In genomic region chr20:45049904-45050471, GRCh38 we compare ENCODE assay signal across 1 cellular context.
TF ChIP-seq lines count a peak whose summit lies in the region.

No MANE protein-coding gene starts in this region.

TF ChIP-seq in GM23338, 12 proteins besides CTCF, POLR2A, EP300 and RAD21 (continued from another document):
- TF ChIP-seq, protein P1, sequence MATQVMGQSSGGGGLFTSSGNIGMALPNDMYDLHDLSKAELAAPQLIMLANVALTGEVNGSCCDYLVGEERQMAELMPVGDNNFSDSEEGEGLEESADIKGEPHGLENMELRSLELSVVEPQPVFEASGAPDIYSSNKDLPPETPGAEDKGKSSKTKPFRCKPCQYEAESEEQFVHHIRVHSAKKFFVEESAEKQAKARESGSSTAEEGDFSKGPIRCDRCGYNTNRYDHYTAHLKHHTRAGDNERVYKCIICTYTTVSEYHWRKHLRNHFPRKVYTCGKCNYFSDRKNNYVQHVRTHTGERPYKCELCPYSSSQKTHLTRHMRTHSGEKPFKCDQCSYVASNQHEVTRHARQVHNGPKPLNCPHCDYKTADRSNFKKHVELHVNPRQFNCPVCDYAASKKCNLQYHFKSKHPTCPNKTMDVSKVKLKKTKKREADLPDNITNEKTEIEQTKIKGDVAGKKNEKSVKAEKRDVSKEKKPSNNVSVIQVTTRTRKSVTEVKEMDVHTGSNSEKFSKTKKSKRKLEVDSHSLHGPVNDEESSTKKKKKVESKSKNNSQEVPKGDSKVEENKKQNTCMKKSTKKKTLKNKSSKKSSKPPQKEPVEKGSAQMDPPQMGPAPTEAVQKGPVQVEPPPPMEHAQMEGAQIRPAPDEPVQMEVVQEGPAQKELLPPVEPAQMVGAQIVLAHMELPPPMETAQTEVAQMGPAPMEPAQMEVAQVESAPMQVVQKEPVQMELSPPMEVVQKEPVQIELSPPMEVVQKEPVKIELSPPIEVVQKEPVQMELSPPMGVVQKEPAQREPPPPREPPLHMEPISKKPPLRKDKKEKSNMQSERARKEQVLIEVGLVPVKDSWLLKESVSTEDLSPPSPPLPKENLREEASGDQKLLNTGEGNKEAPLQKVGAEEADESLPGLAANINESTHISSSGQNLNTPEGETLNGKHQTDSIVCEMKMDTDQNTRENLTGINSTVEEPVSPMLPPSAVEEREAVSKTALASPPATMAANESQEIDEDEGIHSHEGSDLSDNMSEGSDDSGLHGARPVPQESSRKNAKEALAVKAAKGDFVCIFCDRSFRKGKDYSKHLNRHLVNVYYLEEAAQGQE (IDR thresholded peaks at IDR 0.05; ENCODE audit: unreplicated experiment) = no peak
- TF ChIP-seq STAT1 (IDR thresholded peaks at IDR 0.05; ENCODE audit: unreplicated experiment) (no peak), JUNB (IDR thresholded peaks at IDR 0.05; ENCODE audit: unreplicated experiment) (no peak), ZNF114 (CRISPR knock-in tag; IDR thresholded peaks at IDR 0.05) (no peak), EZH2phosphoT487 (IDR thresholded peaks at IDR 0.05; ENCODE audit: unreplicated experiment) (no peak), CREB1 (CRISPR knock-in tag; IDR thresholded peaks at IDR 0.05; ENCODE audit: low read depth) (no peak), EZH2 (IDR thresholded peaks at IDR 0.05; ENCODE audit: low read depth, unreplicated experiment) (no peak), NANOG (IDR thresholded peaks at IDR 0.05; ENCODE audit: borderline replicate concordance) (no peak)
- TF ChIP-seq, protein P2, sequence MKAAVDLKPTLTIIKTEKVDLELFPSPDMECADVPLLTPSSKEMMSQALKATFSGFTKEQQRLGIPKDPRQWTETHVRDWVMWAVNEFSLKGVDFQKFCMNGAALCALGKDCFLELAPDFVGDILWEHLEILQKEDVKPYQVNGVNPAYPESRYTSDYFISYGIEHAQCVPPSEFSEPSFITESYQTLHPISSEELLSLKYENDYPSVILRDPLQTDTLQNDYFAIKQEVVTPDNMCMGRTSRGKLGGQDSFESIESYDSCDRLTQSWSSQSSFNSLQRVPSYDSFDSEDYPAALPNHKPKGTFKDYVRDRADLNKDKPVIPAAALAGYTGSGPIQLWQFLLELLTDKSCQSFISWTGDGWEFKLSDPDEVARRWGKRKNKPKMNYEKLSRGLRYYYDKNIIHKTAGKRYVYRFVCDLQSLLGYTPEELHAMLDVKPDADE (IDR thresholded peaks at IDR 0.05) = no peak
- TF ChIP-seq, protein P3, sequence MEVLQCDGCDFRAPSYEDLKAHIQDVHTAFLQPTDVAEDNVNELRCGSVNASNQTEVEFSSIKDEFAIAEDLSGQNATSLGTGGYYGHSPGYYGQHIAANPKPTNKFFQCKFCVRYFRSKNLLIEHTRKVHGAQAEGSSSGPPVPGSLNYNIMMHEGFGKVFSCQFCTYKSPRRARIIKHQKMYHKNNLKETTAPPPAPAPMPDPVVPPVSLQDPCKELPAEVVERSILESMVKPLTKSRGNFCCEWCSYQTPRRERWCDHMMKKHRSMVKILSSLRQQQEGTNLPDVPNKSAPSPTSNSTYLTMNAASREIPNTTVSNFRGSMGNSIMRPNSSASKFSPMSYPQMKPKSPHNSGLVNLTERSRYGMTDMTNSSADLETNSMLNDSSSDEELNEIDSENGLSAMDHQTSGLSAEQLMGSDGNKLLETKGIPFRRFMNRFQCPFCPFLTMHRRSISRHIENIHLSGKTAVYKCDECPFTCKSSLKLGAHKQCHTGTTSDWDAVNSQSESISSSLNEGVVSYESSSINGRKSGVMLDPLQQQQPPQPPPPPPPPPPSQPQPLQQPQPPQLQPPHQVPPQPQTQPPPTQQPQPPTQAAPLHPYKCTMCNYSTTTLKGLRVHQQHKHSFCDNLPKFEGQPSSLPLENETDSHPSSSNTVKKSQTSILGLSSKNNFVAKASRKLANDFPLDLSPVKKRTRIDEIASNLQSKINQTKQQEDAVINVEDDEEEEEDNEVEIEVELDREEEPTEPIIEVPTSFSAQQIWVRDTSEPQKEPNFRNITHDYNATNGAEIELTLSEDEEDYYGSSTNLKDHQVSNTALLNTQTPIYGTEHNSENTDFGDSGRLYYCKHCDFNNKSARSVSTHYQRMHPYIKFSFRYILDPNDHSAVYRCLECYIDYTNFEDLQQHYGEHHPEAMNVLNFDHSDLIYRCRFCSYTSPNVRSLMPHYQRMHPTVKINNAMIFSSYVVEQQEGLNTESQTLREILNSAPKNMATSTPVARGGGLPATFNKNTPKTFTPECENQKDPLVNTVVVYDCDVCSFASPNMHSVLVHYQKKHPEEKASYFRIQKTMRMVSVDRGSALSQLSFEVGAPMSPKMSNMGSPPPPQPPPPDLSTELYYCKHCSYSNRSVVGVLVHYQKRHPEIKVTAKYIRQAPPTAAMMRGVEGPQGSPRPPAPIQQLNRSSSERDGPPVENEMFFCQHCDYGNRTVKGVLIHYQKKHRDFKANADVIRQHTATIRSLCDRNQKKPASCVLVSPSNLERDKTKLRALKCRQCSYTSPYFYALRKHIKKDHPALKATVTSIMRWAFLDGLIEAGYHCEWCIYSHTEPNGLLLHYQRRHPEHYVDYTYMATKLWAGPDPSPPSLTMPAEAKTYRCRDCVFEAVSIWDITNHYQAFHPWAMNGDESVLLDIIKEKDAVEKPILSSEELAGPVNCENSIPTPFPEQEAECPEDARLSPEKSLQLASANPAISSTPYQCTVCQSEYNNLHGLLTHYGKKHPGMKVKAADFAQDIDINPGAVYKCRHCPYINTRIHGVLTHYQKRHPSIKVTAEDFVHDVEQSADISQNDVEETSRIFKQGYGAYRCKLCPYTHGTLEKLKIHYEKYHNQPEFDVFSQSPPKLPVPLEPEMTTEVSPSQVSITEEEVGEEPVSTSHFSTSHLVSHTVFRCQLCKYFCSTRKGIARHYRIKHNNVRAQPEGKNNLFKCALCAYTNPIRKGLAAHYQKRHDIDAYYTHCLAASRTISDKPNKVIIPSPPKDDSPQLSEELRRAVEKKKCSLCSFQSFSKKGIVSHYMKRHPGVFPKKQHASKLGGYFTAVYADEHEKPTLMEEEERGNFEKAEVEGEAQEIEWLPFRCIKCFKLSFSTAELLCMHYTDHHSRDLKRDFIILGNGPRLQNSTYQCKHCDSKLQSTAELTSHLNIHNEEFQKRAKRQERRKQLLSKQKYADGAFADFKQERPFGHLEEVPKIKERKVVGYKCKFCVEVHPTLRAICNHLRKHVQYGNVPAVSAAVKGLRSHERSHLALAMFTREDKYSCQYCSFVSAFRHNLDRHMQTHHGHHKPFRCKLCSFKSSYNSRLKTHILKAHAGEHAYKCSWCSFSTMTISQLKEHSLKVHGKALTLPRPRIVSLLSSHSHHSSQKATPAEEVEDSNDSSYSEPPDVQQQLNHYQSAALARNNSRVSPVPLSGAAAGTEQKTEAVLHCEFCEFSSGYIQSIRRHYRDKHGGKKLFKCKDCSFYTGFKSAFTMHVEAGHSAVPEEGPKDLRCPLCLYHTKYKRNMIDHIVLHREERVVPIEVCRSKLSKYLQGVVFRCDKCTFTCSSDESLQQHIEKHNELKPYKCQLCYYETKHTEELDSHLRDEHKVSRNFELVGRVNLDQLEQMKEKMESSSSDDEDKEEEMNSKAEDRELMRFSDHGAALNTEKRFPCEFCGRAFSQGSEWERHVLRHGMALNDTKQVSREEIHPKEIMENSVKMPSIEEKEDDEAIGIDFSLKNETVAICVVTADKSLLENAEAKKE (CRISPR knock-in tag; IDR thresholded peaks at IDR 0.05) = no peak
